ENCODE assay signal across 32 cellular contexts in the genomic region with DNA sequence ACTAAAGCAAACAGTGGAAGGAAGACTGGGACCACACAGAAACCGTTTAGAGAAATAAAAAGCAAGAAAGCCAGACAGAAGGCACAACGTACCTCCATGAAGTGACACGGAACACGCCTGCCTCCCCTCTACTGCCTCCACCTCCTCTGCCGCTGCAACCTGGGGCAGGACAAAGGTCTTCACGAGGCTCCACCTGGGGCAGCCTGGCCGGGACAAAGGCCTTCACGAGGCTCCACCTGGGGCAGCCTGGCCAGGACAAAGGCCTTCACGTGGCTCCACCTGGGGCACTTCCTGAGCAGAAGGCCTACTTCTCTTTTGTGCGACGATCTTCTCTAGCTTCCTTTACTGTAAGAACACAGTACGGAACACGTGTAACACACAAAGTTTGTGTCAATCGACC. TPM values are rescaled to one million over a fixed set of nuclear protein-coding genes. Genes with fewer than 3 reads are reported as not detected.
DNase-seq lines count a peak whose midpoint lies in the region; ATAC-seq and TF ChIP-seq lines count a peak whose summit lies in the region.
"Had no signal": no experiment of that assay in that cellular context is flagged by ENCODE, and none has a peak within 500 bp of the region (broad histone marks: within the 10 kb centered on the region; RNA-seq: fewer than 3 reads in every experiment).

No MANE protein-coding gene starts in this region.

- no peak overlapping the region for H3K4me3 ChIP-seq in HEK293 (ENCODE audit: low read depth, low read length)
- H3K4me3 ChIP-seq: adrenal gland, body of pancreas, SJSA1 had no signal

- ATAC-seq in activated CD8-positive, alpha-beta T cell treated with anti-CD3 and anti-CD28 coated beads, Interleukin-2, amount 10 ng/mL, durations not matched to agents 7 days and 5 days = no peak
- no peak for ATAC-seq in naive B cell (ENCODE audit: low read depth in 2 of 2)
- ATAC-seq in HG03521 (IDR thresholded peaks at IDR 0.05; ENCODE audit: unreplicated experiment) = no peak
- no peak for ATAC-seq in HG02759 (IDR thresholded peaks at IDR 0.05; ENCODE audit: unreplicated experiment)
- ATAC-seq: body of pancreas; left ventricle myocardium superior; naive thymus-derived CD8-positive, alpha-beta T cell; Panc1; T-cell had no signal

- POLR2A ChIA-PET in HEK293 (lab: Yijun Ruan, JAX) = interaction anchor here (0.9 kb wide), 1 partner anchor 16 kb away, joined by 3 read pairs; no protein-coding TSS in a partner anchor
- POLR2A ChIA-PET in activated CD8-positive, alpha-beta T cell treated with anti-CD3 and anti-CD28 coated beads, Interleukin-2, amount 10 ng/mL, durations not matched to agents 7 days and 5 days (lab: Charles Lee) = no interaction called here

- no peak overlapping the region for H3K4me3 Mint-ChIP-seq in activated CD4-positive, alpha-beta T cell treated with anti-CD3 and anti-CD28 coated beads, Interleukin-2, amount 10 ng/mL, durations not matched to agents 24 days and 14 days
- H3K4me3 Mint-ChIP-seq in activated CD8-positive, alpha-beta T cell treated with anti-CD3 and anti-CD28 coated beads, Interleukin-2, amount 10 ng/mL, durations not matched to agents 7 days and 5 days = no peak overlapping the region
- peak overlapping the region in 4 of 8 donors; percentile 15 to 68 (median 39) for H3K4me3 Mint-ChIP-seq in naive B cell
- H3K4me3 Mint-ChIP-seq: mesothelial cell of epicardium, T-cell had no signal

- TF ChIP-seq POLR2A in erythroblast (IDR thresholded peaks at IDR 0.05; ENCODE audit: low read length) = no peak

- peaks cover 15% of the 10 kb centered on the region for H3K36me3 Mint-ChIP-seq in activated CD4-positive, alpha-beta T cell treated with anti-CD3 and anti-CD28 coated beads, Interleukin-2, amount 10 ng/mL, durations not matched to agents 24 days and 14 days (ENCODE audit: low read depth)
- peaks cover 7% of the 10 kb centered on the region for H3K36me3 Mint-ChIP-seq in activated CD8-positive, alpha-beta T cell treated with anti-CD3 and anti-CD28 coated beads, Interleukin-2, amount 10 ng/mL, durations not matched to agents 7 days and 5 days (ENCODE audit: low read depth)
- peaks cover 5 to 24% of the 10 kb centered on the region in 2 donors for H3K36me3 Mint-ChIP-seq in naive B cell

- H3K27ac Mint-ChIP-seq in activated CD4-positive, alpha-beta T cell treated with anti-CD3 and anti-CD28 coated beads, Interleukin-2, amount 10 ng/mL, durations not matched to agents 24 days and 14 days = peak overlapping the region; percentile 48
- H3K27ac Mint-ChIP-seq in activated CD8-positive, alpha-beta T cell treated with anti-CD3 and anti-CD28 coated beads, Interleukin-2, amount 10 ng/mL, durations not matched to agents 7 days and 5 days = peak overlapping the region; percentile 62
- H3K27ac Mint-ChIP-seq in naive B cell = peak overlapping the region in 5 of 6 donors; percentile 41 to 89 (median 69)
- H3K27ac Mint-ChIP-seq: mesothelial cell of epicardium had no signal

- intact Hi-C loops in activated CD4-positive, alpha-beta T cell treated with anti-CD3 and anti-CD28 coated beads, Interleukin-2, amount 10 ng/mL, durations not matched to agents 24 days and 14 days (cut with micrococcal nuclease) = no loop called here

- H3K4me1 ChIP-seq in HEK293 (ENCODE audit: control insufficient read depth, insufficient read depth, low read length) = no peaks in the 10 kb centered on the region
- H3K4me1 ChIP-seq: adrenal gland had no signal

- H3K27ac ChIP-seq in HEK293 (ENCODE audit: extremely low read depth, low read depth, low read length) = no peak overlapping the region
- H3K27ac ChIP-seq: adrenal gland, body of pancreas, SJSA1 had no signal

- no peak for TF ChIP-seq CTCF in HEK293 (tag by site-specific recombination; IDR thresholded peaks at IDR 0.05)

- peaks cover 0 to 52% of the 10 kb centered on the region in 2 experiments; a peak in 1 of 3 replicates for H3K36me3 ChIP-seq in HEK293 (ENCODE audit: control insufficient read depth in 2 of 2, insufficient read depth in 1 of 2, low read length in 2 of 2)
- H3K36me3 ChIP-seq: SJSA1 had no signal

- H3K4me1 Mint-ChIP-seq in activated CD4-positive, alpha-beta T cell treated with anti-CD3 and anti-CD28 coated beads, Interleukin-2, amount 10 ng/mL, durations not matched to agents 24 days and 14 days = peaks cover 33% of the 10 kb centered on the region
- peaks cover 46% of the 10 kb centered on the region for H3K4me1 Mint-ChIP-seq in activated CD8-positive, alpha-beta T cell treated with anti-CD3 and anti-CD28 coated beads, Interleukin-2, amount 10 ng/mL, durations not matched to agents 7 days and 5 days (ENCODE audit: low read depth)
- H3K4me1 Mint-ChIP-seq in naive B cell = peaks cover 53 to 81% (median 77%) of the 10 kb centered on the region in 3 donors
- H3K4me1 Mint-ChIP-seq: mesothelial cell of epicardium had no signal

- no peak for DNase-seq in activated CD4-positive, alpha-beta T cell treated with anti-CD3 and anti-CD28 coated beads, Interleukin-2, amount 10 ng/mL, durations not matched to agents 24 days and 14 days
- no peak for DNase-seq in activated CD4-positive, alpha-beta T cell treated with anti-CD3 and anti-CD28 coated beads for 4 hours
- DNase-seq in activated CD8-positive, alpha-beta T cell treated with anti-CD3 and anti-CD28 coated beads, Interleukin-2, amount 10 ng/mL, durations not matched to agents 7 days and 5 days = no peak
- DNase-seq in naive B cell = no peak
- no peak for DNase-seq in erythroblast (lab: John Stamatoyannopoulos, UW)
- DNase-seq: activated CD4-positive, alpha-beta T cell treated with anti-CD3 and anti-CD28 coated beads, Interleukin-2, amount 50 U/mL, for 1 hour; adrenal gland; body of pancreas; cerebellar nuclear complex; DMS53; HCEC 1CT; islet precursor cell; left ventricle myocardium superior; NCI-H1417; NCI-H2081; NCI-H2227 treated with DMSO at 0.1 percent for 48 hours; NCI-H69; T-cell; trophoblast cell had no signal

- H3K27me3 Mint-ChIP-seq in activated CD4-positive, alpha-beta T cell treated with anti-CD3 and anti-CD28 coated beads, Interleukin-2, amount 10 ng/mL, durations not matched to agents 24 days and 14 days = no peaks in the 10 kb centered on the region
- no peaks in the 10 kb centered on the region for H3K27me3 Mint-ChIP-seq in activated CD8-positive, alpha-beta T cell treated with anti-CD3 and anti-CD28 coated beads, Interleukin-2, amount 10 ng/mL, durations not matched to agents 7 days and 5 days (ENCODE audit: low read depth)
- H3K27me3 Mint-ChIP-seq in naive B cell = no peaks in the 10 kb centered on the region
- H3K27me3 Mint-ChIP-seq: naive thymus-derived CD8-positive, alpha-beta T cell; T-cell had no signal

- CTCF ChIA-PET in HEK293 (lab: Yijun Ruan, JAX) = interaction anchor here (0.6 to 1.3 kb wide), 4 partner anchors 9 to 50 kb away, joined by 3 to 4 read pairs (median 4); no protein-coding TSS in a partner anchor
- CTCF ChIA-PET in activated CD8-positive, alpha-beta T cell treated with anti-CD3 and anti-CD28 coated beads, Interleukin-2, amount 10 ng/mL, durations not matched to agents 7 days and 5 days (lab: Charles Lee) = interaction anchor here (1.8 kb wide), 1 partner anchor 9 kb away, joined by 7 read pairs; no protein-coding TSS in a partner anchor

- no peaks in the 10 kb centered on the region for H3K9me3 Mint-ChIP-seq in activated CD4-positive, alpha-beta T cell treated with anti-CD3 and anti-CD28 coated beads, Interleukin-2, amount 10 ng/mL, durations not matched to agents 24 days and 14 days
- H3K9me3 Mint-ChIP-seq in activated CD8-positive, alpha-beta T cell treated with anti-CD3 and anti-CD28 coated beads, Interleukin-2, amount 10 ng/mL, durations not matched to agents 7 days and 5 days (ENCODE audit: insufficient read depth) = no peaks in the 10 kb centered on the region
- no peaks in the 10 kb centered on the region for H3K9me3 Mint-ChIP-seq in naive B cell
- H3K9me3 Mint-ChIP-seq: mesothelial cell of epicardium; naive thymus-derived CD8-positive, alpha-beta T cell; T-cell had no signal

- H3K9me3 ChIP-seq in HEK293 (ENCODE audit: control insufficient read depth, insufficient read depth, low read depth, low read length) = no peaks in the 10 kb centered on the region
- H3K9me3 ChIP-seq: adrenal gland, body of pancreas, SJSA1 had no signal

TF ChIP-seq in HEK293, 187 proteins besides CTCF, POLR2A, EP300 and RAD21:
- TF ChIP-seq, protein P1, sequence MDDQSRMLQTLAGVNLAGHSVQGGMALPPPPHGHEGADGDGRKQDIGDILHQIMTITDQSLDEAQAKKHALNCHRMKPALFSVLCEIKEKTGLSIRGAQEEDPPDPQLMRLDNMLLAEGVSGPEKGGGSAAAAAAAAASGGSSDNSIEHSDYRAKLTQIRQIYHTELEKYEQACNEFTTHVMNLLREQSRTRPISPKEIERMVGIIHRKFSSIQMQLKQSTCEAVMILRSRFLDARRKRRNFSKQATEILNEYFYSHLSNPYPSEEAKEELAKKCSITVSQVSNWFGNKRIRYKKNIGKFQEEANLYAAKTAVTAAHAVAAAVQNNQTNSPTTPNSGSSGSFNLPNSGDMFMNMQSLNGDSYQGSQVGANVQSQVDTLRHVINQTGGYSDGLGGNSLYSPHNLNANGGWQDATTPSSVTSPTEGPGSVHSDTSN (CRISPR knock-in tag; IDR thresholded peaks at IDR 0.05) = no peak
- peak; percentile 69 for TF ChIP-seq ZNF600 (tag by site-specific recombination; IDR thresholded peaks at IDR 0.05)

RNA-seq across cellular contexts. Expression of gene QSOX2, which starts 11.7 kb away (rescaled TPM):
- 26.4 and 28.0 TPM in 2 replicates for total RNA-seq in activated CD4-positive, alpha-beta T cell treated with anti-CD3 and anti-CD28 coated beads, Interleukin-2, amount 10 ng/mL, durations not matched to agents 24 days and 14 days
- 10 to 100 TPM; 11.4 to 12.6 TPM for total RNA-seq in activated CD8-positive, alpha-beta T cell treated with anti-CD3 and anti-CD28 coated beads, Interleukin-2, amount 10 ng/mL, durations not matched to agents 7 days and 5 days
- 1 to 10 TPM; 2.8 to 4.6 (median 3.7) TPM for polyA plus RNA-seq in naive B cell (ENCODE audit: low read depth in 6 of 6)

RNA-seq across cellular contexts. Expression of gene LHX3, which starts 28.9 kb away (rescaled TPM):
- total RNA-seq in activated CD4-positive, alpha-beta T cell treated with anti-CD3 and anti-CD28 coated beads, Interleukin-2, amount 10 ng/mL, durations not matched to agents 24 days and 14 days = not detected in 2 replicates
- total RNA-seq in activated CD8-positive, alpha-beta T cell treated with anti-CD3 and anti-CD28 coated beads, Interleukin-2, amount 10 ng/mL, durations not matched to agents 7 days and 5 days = under 1 TPM in 1 of 2 experiments, not detected in 1; 0.16 TPM
- not detected for polyA plus RNA-seq in naive B cell (ENCODE audit: low read depth in 6 of 6)
- total RNA-seq: adrenal gland; body of pancreas; dermis microvascular lymphatic vessel endothelial cell; G401; glomerular endothelial cell; left ventricle myocardium superior; mesothelial cell of epicardium; naive thymus-derived CD8-positive, alpha-beta T cell; omental fat pad; renal cortical epithelial cell; SJSA1; skeletal muscle tissue had no signal
- polyA plus RNA-seq: adrenal gland; naive thymus-derived CD8-positive, alpha-beta T cell had no signal
